Comparison of ENCODE assay signal across 1 cellular context in genomic region chr2:203812294-203813221, GRCh38.
TF ChIP-seq lines count a peak whose summit lies in the region.

No MANE protein-coding gene starts in this region.

TF ChIP-seq in HepG2, 621 proteins besides CTCF, POLR2A, EP300 and RAD21 (continued from another document and continues in another):
- TF ChIP-seq, protein P1, sequence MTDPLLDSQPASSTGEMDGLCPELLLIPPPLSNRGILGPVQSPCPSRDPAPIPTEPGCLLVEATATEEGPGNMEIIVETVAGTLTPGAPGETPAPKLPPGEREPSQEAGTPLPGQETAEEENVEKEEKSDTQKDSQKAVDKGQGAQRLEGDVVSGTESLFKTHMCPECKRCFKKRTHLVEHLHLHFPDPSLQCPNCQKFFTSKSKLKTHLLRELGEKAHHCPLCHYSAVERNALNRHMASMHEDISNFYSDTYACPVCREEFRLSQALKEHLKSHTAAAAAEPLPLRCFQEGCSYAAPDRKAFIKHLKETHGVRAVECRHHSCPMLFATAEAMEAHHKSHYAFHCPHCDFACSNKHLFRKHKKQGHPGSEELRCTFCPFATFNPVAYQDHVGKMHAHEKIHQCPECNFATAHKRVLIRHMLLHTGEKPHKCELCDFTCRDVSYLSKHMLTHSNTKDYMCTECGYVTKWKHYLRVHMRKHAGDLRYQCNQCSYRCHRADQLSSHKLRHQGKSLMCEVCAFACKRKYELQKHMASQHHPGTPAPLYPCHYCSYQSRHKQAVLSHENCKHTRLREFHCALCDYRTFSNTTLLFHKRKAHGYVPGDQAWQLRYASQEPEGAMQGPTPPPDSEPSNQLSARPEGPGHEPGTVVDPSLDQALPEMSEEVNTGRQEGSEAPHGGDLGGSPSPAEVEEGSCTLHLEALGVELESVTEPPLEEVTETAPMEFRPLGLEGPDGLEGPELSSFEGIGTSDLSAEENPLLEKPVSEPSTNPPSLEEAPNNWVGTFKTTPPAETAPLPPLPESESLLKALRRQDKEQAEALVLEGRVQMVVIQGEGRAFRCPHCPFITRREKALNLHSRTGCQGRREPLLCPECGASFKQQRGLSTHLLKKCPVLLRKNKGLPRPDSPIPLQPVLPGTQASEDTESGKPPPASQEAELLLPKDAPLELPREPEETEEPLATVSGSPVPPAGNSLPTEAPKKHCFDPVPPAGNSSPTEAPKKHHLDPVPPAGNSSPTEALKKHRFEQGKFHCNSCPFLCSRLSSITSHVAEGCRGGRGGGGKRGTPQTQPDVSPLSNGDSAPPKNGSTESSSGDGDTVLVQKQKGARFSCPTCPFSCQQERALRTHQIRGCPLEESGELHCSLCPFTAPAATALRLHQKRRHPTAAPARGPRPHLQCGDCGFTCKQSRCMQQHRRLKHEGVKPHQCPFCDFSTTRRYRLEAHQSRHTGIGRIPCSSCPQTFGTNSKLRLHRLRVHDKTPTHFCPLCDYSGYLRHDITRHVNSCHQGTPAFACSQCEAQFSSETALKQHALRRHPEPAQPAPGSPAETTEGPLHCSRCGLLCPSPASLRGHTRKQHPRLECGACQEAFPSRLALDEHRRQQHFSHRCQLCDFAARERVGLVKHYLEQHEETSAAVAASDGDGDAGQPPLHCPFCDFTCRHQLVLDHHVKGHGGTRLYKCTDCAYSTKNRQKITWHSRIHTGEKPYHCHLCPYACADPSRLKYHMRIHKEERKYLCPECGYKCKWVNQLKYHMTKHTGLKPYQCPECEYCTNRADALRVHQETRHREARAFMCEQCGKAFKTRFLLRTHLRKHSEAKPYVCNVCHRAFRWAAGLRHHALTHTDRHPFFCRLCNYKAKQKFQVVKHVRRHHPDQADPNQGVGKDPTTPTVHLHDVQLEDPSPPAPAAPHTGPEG (CRISPR knock-in tag; IDR thresholded peaks at IDR 0.05), result peak; percentile 24; the same call in 1 of the 2 replicates
- TF ChIP-seq, protein P2, sequence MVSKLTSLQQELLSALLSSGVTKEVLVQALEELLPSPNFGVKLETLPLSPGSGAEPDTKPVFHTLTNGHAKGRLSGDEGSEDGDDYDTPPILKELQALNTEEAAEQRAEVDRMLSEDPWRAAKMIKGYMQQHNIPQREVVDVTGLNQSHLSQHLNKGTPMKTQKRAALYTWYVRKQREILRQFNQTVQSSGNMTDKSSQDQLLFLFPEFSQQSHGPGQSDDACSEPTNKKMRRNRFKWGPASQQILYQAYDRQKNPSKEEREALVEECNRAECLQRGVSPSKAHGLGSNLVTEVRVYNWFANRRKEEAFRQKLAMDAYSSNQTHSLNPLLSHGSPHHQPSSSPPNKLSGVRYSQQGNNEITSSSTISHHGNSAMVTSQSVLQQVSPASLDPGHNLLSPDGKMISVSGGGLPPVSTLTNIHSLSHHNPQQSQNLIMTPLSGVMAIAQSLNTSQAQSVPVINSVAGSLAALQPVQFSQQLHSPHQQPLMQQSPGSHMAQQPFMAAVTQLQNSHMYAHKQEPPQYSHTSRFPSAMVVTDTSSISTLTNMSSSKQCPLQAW (CRISPR knock-in tag; IDR thresholded peaks at IDR 0.05), result no peak
- TF ChIP-seq PAXIP1 (CRISPR knock-in tag; conservative IDR thresholded peaks at IDR 0.05) (peak; percentile 89), MXD1 (CRISPR knock-in tag; IDR thresholded peaks at IDR 0.05) (no peak), NFRKB (IDR thresholded peaks at IDR 0.05) (no peak), HDAC1 (CRISPR knock-in tag; IDR thresholded peaks at IDR 0.05) (peak; percentile 36; the same call in 1 of the 2 replicates), ZNF644 (CRISPR knock-in tag; IDR thresholded peaks at IDR 0.05; ENCODE audit: low read depth) (peak; percentile 88), THAP11 (CRISPR knock-in tag; IDR thresholded peaks at IDR 0.05) (peak; percentile 55), RBFOX2 (IDR thresholded peaks at IDR 0.05; ENCODE audit: low read depth, low read length) (no peak), ZNF205 (CRISPR knock-in tag; IDR thresholded peaks at IDR 0.05) (peak; percentile 30; the same call in 1 of the 2 replicates), PHF21A (CRISPR knock-in tag; IDR thresholded peaks at IDR 0.05) (peak; percentile 73), ZNF550 (CRISPR knock-in tag; IDR thresholded peaks at IDR 0.05; ENCODE audit: borderline replicate concordance) (no peak), FOXJ3 (CRISPR knock-in tag; IDR thresholded peaks at IDR 0.05; ENCODE audit: borderline replicate concordance) (peak; percentile 95; the same call in 1 of the 2 replicates), REXO4 (CRISPR knock-in tag; IDR thresholded peaks at IDR 0.05; ENCODE audit: borderline replicate concordance) (no peak), KLF16 (CRISPR knock-in tag; IDR thresholded peaks at IDR 0.05) (0 out of 4 replicates have a peak, but pooled peaks of 1 of the 2 experiments have one; percentile 14), SIX1 (CRISPR knock-in tag; IDR thresholded peaks at IDR 0.05; ENCODE audit: borderline replicate concordance) (peak; percentile 67), ZBTB21 (CRISPR knock-in tag; IDR thresholded peaks at IDR 0.05) (no peak), ZNF879 (CRISPR knock-in tag; IDR thresholded peaks at IDR 0.05) (no peak), KLF11 (CRISPR knock-in tag; IDR thresholded peaks at IDR 0.05) (0 out of 2 replicates have a peak, but pooled peaks have one; percentile 39), MXD4 (CRISPR knock-in tag; IDR thresholded peaks at IDR 0.05) (0 out of 2 replicates have a peak, but pooled peaks have one; percentile 25), NCOA2 (CRISPR knock-in tag; IDR thresholded peaks at IDR 0.05) (peak; percentile 79), RNF219 (CRISPR knock-in tag; IDR thresholded peaks at IDR 0.05) (0 out of 2 replicates have a peak, but pooled peaks have one; percentile 72), KLF6 (CRISPR knock-in tag; IDR thresholded peaks at IDR 0.05) (peak; percentile 40; the same call in 1 of the 2 replicates), FOXK1 (CRISPR knock-in tag; IDR thresholded peaks at IDR 0.05; ENCODE audit: borderline replicate concordance, low read depth) (peak; percentile 53; the same call in 1 of the 2 replicates), MLX (CRISPR knock-in tag; IDR thresholded peaks at IDR 0.05) (0 out of 2 replicates have a peak, but pooled peaks have one; percentile 12), MIXL1 (CRISPR knock-in tag; IDR thresholded peaks at IDR 0.05) (peak; percentile 53)
- TF ChIP-seq, protein P3, sequence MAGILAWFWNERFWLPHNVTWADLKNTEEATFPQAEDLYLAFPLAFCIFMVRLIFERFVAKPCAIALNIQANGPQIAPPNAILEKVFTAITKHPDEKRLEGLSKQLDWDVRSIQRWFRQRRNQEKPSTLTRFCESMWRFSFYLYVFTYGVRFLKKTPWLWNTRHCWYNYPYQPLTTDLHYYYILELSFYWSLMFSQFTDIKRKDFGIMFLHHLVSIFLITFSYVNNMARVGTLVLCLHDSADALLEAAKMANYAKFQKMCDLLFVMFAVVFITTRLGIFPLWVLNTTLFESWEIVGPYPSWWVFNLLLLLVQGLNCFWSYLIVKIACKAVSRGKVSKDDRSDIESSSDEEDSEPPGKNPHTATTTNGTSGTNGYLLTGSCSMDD (CRISPR knock-in tag; IDR thresholded peaks at IDR 0.05), result no peak
- TF ChIP-seq, protein P4, sequence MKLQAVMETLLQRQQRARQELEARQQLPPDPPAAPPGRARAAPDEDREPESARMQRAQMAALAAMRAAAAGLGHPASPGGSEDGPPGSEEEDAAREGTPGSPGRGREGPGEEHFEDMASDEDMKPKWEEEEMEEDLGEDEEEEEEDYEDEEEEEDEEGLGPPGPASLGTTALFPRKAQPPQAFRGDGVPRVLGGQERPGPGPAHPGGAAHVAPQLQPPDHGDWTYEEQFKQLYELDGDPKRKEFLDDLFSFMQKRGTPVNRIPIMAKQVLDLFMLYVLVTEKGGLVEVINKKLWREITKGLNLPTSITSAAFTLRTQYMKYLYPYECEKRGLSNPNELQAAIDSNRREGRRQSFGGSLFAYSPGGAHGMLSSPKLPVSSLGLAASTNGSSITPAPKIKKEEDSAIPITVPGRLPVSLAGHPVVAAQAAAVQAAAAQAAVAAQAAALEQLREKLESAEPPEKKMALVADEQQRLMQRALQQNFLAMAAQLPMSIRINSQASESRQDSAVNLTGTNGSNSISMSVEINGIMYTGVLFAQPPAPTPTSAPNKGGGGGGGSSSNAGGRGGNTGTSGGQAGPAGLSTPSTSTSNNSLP (IDR thresholded peaks at IDR 0.05; ENCODE audit: low read depth, low read length), result peak; percentile 92
- TF ChIP-seq, protein P5, sequence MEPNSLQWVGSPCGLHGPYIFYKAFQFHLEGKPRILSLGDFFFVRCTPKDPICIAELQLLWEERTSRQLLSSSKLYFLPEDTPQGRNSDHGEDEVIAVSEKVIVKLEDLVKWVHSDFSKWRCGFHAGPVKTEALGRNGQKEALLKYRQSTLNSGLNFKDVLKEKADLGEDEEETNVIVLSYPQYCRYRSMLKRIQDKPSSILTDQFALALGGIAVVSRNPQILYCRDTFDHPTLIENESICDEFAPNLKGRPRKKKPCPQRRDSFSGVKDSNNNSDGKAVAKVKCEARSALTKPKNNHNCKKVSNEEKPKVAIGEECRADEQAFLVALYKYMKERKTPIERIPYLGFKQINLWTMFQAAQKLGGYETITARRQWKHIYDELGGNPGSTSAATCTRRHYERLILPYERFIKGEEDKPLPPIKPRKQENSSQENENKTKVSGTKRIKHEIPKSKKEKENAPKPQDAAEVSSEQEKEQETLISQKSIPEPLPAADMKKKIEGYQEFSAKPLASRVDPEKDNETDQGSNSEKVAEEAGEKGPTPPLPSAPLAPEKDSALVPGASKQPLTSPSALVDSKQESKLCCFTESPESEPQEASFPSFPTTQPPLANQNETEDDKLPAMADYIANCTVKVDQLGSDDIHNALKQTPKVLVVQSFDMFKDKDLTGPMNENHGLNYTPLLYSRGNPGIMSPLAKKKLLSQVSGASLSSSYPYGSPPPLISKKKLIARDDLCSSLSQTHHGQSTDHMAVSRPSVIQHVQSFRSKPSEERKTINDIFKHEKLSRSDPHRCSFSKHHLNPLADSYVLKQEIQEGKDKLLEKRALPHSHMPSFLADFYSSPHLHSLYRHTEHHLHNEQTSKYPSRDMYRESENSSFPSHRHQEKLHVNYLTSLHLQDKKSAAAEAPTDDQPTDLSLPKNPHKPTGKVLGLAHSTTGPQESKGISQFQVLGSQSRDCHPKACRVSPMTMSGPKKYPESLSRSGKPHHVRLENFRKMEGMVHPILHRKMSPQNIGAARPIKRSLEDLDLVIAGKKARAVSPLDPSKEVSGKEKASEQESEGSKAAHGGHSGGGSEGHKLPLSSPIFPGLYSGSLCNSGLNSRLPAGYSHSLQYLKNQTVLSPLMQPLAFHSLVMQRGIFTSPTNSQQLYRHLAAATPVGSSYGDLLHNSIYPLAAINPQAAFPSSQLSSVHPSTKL (CRISPR knock-in tag; IDR thresholded peaks at IDR 0.05), result peak; percentile 89
- TF ChIP-seq, protein P6, sequence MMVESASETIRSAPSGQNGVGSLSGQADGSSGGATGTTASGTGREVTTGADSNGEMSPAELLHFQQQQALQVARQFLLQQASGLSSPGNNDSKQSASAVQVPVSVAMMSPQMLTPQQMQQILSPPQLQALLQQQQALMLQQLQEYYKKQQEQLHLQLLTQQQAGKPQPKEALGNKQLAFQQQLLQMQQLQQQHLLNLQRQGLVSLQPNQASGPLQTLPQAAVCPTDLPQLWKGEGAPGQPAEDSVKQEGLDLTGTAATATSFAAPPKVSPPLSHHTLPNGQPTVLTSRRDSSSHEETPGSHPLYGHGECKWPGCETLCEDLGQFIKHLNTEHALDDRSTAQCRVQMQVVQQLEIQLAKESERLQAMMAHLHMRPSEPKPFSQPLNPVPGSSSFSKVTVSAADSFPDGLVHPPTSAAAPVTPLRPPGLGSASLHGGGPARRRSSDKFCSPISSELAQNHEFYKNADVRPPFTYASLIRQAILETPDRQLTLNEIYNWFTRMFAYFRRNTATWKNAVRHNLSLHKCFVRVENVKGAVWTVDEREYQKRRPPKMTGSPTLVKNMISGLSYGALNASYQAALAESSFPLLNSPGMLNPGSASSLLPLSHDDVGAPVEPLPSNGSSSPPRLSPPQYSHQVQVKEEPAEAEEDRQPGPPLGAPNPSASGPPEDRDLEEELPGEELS (CRISPR knock-in tag; IDR thresholded peaks at IDR 0.05), result peak; percentile 80
